1 cellular context compared by ENCODE assay signal in the genomic region with DNA sequence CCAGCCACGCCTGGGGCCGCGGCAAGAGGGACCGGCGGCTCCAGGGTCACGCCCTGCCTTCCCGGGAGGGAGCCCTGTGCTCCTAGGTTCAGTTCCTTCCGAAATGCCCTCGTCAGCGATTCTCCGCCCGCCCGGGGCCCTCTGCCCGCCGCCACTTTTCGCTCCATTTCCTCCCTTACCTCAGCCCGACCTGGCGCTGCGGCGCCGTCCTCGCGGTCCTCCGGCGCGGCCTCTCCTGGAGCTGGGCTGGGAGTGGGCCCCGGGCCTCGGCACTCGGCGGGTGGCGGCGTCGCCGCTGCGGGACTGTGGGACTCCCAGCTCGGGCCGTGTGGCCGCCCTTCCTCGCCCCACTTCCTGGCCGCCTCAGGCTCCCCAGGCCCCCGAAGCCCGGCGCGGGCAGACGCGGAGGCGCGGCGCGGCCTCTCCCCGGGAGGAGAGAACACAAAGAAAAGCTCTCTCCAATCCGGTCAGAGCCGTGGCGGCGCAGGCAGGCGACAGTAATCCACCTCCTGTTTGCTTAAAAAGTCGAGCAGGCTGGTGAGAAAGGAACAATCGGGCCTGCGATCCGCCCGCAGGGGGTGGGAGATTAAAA.
TF ChIP-seq lines count a peak whose summit lies in the region.

No MANE protein-coding gene starts in this region.

TF ChIP-seq in HepG2, 621 proteins besides CTCF, POLR2A, EP300 and RAD21 (continued from another document and continues in another):
- TF ChIP-seq ATF2 (CRISPR knock-in tag; IDR thresholded peaks at IDR 0.05) (no peak), MED8 (CRISPR knock-in tag; IDR thresholded peaks at IDR 0.05; ENCODE audit: insufficient replicate concordance) (no peak), KDM3A (CRISPR knock-in tag; IDR thresholded peaks at IDR 0.05; ENCODE audit: low read depth) (no peak), ZNF549 (CRISPR knock-in tag; IDR thresholded peaks at IDR 0.05) (no peak), HNF4A (CRISPR knock-in tag; IDR thresholded peaks at IDR 0.05) (no peak), ZNF251 (CRISPR knock-in tag; IDR thresholded peaks at IDR 0.05) (no peak), ASH2L (IDR thresholded peaks at IDR 0.05; ENCODE audit: insufficient read length, low read depth, low read length) (peak; percentile 67), NR2F6 (IDR thresholded peaks at IDR 0.05) (no peak), NR2F6 (CRISPR knock-in tag; IDR thresholded peaks at IDR 0.05) (no peak), GATAD1 (CRISPR knock-in tag; IDR thresholded peaks at IDR 0.05) (no peak), ZFAT (CRISPR knock-in tag; conservative IDR thresholded peaks at IDR 0.05) (no peak), NRL (CRISPR knock-in tag; IDR thresholded peaks at IDR 0.05; ENCODE audit: borderline replicate concordance) (peak; percentile 78; the same call in 1 of the 2 replicates), PRDM10 (CRISPR knock-in tag; IDR thresholded peaks at IDR 0.05; ENCODE audit: low read depth) (no peak), SMARCE1 (IDR thresholded peaks at IDR 0.05; ENCODE audit: borderline replicate concordance) (no peak), ZNF44 (CRISPR knock-in tag; IDR thresholded peaks at IDR 0.05) (no peak), GABPA (IDR thresholded peaks at IDR 0.05; ENCODE audit: low read depth, low read length) (no peak), GABPA (CRISPR knock-in tag; IDR thresholded peaks at IDR 0.05; ENCODE audit: low read depth) (no peak), KMT2B (CRISPR knock-in tag; IDR thresholded peaks at IDR 0.05) (no peak), PHB2 (IDR thresholded peaks at IDR 0.05; ENCODE audit: partially characterized antibody) (no peak), CHCHD3 (CRISPR knock-in tag; IDR thresholded peaks at IDR 0.05) (no peak), PHF5A (CRISPR knock-in tag; IDR thresholded peaks at IDR 0.05; ENCODE audit: low read depth, unreplicated experiment) (no peak), RCOR2 (CRISPR knock-in tag; IDR thresholded peaks at IDR 0.05) (no peak), MXI1 (IDR thresholded peaks at IDR 0.05; ENCODE audit: borderline replicate concordance, low read depth, low read length) (no peak), ZKSCAN8 (CRISPR knock-in tag; IDR thresholded peaks at IDR 0.05; ENCODE audit: borderline replicate concordance) (no peak), ZBTB8A (CRISPR knock-in tag; IDR thresholded peaks at IDR 0.05; ENCODE audit: borderline replicate concordance, low read depth) (no peak), ZNF124 (CRISPR knock-in tag; IDR thresholded peaks at IDR 0.05) (no peak), NCOA5 (CRISPR knock-in tag; IDR thresholded peaks at IDR 0.05) (no peak), SALL2 (CRISPR knock-in tag; IDR thresholded peaks at IDR 0.05) (0 out of 2 replicates have a peak, but pooled peaks have one; percentile 64), ZBED4 (CRISPR knock-in tag; IDR thresholded peaks at IDR 0.05; ENCODE audit: borderline replicate concordance) (no peak), ZNF333 (CRISPR knock-in tag; IDR thresholded peaks at IDR 0.05; ENCODE audit: borderline replicate concordance) (no peak), NFKBIZ (CRISPR knock-in tag; IDR thresholded peaks at IDR 0.05) (no peak), NFATC3 (CRISPR knock-in tag; IDR thresholded peaks at IDR 0.05) (no peak), RFX1 (IDR thresholded peaks at IDR 0.05) (no peak), GTF2F1 (IDR thresholded peaks at IDR 0.05; ENCODE audit: low read length) (no peak), ZNF891 (CRISPR knock-in tag; IDR thresholded peaks at IDR 0.05) (peak; percentile 29; the same call in 1 of the 2 replicates), NBN (conservative IDR thresholded peaks at IDR 0.05) (no peak), SCMH1 (CRISPR knock-in tag; IDR thresholded peaks at IDR 0.05; ENCODE audit: borderline replicate concordance) (no peak), SOX6 (IDR thresholded peaks at IDR 0.05) (no peak), SOX6 (CRISPR knock-in tag; IDR thresholded peaks at IDR 0.05) (no peak), SP5 (CRISPR knock-in tag; IDR thresholded peaks at IDR 0.05; ENCODE audit: borderline replicate concordance, low read depth) (no peak), ZFY (CRISPR knock-in tag; IDR thresholded peaks at IDR 0.05) (peak; percentile 78), RFXANK (CRISPR knock-in tag; IDR thresholded peaks at IDR 0.05) (no peak), ZFP82 (CRISPR knock-in tag; IDR thresholded peaks at IDR 0.05; ENCODE audit: borderline replicate concordance) (no peak), ZNF260 (CRISPR knock-in tag; IDR thresholded peaks at IDR 0.05; ENCODE audit: borderline replicate concordance, low read depth) (no peak), ZNF451 (CRISPR knock-in tag; IDR thresholded peaks at IDR 0.05) (no peak)
- TF ChIP-seq, protein P1, sequence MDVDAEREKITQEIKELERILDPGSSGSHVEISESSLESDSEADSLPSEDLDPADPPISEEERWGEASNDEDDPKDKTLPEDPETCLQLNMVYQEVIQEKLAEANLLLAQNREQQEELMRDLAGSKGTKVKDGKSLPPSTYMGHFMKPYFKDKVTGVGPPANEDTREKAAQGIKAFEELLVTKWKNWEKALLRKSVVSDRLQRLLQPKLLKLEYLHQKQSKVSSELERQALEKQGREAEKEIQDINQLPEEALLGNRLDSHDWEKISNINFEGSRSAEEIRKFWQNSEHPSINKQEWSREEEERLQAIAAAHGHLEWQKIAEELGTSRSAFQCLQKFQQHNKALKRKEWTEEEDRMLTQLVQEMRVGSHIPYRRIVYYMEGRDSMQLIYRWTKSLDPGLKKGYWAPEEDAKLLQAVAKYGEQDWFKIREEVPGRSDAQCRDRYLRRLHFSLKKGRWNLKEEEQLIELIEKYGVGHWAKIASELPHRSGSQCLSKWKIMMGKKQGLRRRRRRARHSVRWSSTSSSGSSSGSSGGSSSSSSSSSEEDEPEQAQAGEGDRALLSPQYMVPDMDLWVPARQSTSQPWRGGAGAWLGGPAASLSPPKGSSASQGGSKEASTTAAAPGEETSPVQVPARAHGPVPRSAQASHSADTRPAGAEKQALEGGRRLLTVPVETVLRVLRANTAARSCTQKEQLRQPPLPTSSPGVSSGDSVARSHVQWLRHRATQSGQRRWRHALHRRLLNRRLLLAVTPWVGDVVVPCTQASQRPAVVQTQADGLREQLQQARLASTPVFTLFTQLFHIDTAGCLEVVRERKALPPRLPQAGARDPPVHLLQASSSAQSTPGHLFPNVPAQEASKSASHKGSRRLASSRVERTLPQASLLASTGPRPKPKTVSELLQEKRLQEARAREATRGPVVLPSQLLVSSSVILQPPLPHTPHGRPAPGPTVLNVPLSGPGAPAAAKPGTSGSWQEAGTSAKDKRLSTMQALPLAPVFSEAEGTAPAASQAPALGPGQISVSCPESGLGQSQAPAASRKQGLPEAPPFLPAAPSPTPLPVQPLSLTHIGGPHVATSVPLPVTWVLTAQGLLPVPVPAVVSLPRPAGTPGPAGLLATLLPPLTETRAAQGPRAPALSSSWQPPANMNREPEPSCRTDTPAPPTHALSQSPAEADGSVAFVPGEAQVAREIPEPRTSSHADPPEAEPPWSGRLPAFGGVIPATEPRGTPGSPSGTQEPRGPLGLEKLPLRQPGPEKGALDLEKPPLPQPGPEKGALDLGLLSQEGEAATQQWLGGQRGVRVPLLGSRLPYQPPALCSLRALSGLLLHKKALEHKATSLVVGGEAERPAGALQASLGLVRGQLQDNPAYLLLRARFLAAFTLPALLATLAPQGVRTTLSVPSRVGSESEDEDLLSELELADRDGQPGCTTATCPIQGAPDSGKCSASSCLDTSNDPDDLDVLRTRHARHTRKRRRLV (CRISPR knock-in tag; IDR thresholded peaks at IDR 0.05): no peak
- TF ChIP-seq, protein P2, sequence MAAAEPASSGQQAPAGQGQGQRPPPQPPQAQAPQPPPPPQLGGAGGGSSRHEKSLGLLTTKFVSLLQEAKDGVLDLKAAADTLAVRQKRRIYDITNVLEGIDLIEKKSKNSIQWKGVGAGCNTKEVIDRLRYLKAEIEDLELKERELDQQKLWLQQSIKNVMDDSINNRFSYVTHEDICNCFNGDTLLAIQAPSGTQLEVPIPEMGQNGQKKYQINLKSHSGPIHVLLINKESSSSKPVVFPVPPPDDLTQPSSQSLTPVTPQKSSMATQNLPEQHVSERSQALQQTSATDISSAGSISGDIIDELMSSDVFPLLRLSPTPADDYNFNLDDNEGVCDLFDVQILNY (CRISPR knock-in tag; conservative IDR thresholded peaks at IDR 0.05): no peak; the same call in 1 of the 2 replicates
- TF ChIP-seq, protein P3, sequence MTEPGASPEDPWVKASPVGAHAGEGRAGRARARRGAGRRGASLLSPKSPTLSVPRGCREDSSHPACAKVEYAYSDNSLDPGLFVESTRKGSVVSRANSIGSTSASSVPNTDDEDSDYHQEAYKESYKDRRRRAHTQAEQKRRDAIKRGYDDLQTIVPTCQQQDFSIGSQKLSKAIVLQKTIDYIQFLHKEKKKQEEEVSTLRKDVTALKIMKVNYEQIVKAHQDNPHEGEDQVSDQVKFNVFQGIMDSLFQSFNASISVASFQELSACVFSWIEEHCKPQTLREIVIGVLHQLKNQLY (CRISPR knock-in tag; IDR thresholded peaks at IDR 0.05): no peak
- TF ChIP-seq, protein P4, sequence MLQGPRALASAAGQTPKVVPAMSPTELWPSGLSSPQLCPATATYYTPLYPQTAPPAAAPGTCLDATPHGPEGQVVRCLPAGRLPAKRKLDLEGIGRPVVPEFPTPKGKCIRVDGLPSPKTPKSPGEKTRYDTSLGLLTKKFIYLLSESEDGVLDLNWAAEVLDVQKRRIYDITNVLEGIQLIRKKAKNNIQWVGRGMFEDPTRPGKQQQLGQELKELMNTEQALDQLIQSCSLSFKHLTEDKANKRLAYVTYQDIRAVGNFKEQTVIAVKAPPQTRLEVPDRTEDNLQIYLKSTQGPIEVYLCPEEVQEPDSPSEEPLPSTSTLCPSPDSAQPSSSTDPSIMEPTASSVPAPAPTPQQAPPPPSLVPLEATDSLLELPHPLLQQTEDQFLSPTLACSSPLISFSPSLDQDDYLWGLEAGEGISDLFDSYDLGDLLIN (CRISPR knock-in tag; IDR thresholded peaks at IDR 0.05; ENCODE audit: borderline replicate concordance): no peak; the same call in 1 of the 2 replicates
- TF ChIP-seq, protein P5, sequence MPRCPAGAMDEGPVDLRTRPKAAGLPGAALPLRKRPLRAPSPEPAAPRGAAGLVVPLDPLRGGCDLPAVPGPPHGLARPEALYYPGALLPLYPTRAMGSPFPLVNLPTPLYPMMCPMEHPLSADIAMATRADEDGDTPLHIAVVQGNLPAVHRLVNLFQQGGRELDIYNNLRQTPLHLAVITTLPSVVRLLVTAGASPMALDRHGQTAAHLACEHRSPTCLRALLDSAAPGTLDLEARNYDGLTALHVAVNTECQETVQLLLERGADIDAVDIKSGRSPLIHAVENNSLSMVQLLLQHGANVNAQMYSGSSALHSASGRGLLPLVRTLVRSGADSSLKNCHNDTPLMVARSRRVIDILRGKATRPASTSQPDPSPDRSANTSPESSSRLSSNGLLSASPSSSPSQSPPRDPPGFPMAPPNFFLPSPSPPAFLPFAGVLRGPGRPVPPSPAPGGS (CRISPR knock-in tag; IDR thresholded peaks at IDR 0.05): no peak
